ENCODE assay signal across 21 cellular contexts in genomic region chr15:73353734-73354133, GRCh38. TPM values are rescaled to one million over a fixed set of nuclear protein-coding genes. Genes with fewer than 3 reads are reported as not detected.
"Had no signal": no experiment of that assay in that cellular context is flagged by ENCODE, and none has a peak within 500 bp of the region (broad histone marks: within the 10 kb centered on the region; RNA-seq: fewer than 3 reads in every experiment).

No MANE protein-coding gene starts in this region.

- H3K9me3 ChIP-seq: esophagus squamous epithelium, gastroesophageal sphincter, neutrophil, spleen, stomach, thoracic aorta, transverse colon had no signal

- H3K4me1 ChIP-seq: esophagus squamous epithelium, gastroesophageal sphincter, spleen, stomach had no signal

- H3K4me3 ChIP-seq: esophagus squamous epithelium, gastroesophageal sphincter, spleen, stomach, thoracic aorta, transverse colon had no signal

- DNase-seq: dermis blood vessel endothelial cell; esophagus squamous epithelium; foreskin fibroblast; glutamatergic neuron; kidney glomerular epithelial cell; mammary epithelial cell; naive thymus-derived CD8-positive, alpha-beta T cell; spleen; stimulated activated CD4-positive, alpha-beta T cell treated with anti-CD3 and anti-CD28 coated beads, Interleukin-2, amount 100 ng/mL, for 24 hours; stimulated activated naive CD4-positive, alpha-beta T cell; stomach; substantia nigra; transverse colon had no signal

- H3K27ac ChIP-seq: esophagus squamous epithelium, gastroesophageal sphincter, neutrophil, spleen, stomach, thoracic aorta, transverse colon had no signal

- ATAC-seq: gastroesophageal sphincter; left lobe of liver; naive thymus-derived CD8-positive, alpha-beta T cell; sciatic nerve had no signal

- H3K36me3 ChIP-seq: esophagus squamous epithelium, gastroesophageal sphincter, neutrophil, spleen, stomach, thoracic aorta, transverse colon had no signal

RNA-seq across cellular contexts. Expression of gene HCN4, which starts 15.0 kb away (rescaled TPM):
- total RNA-seq: dermis blood vessel endothelial cell; esophagus squamous epithelium; left lobe of liver; mammary epithelial cell; mesenteric fat pad; naive thymus-derived CD8-positive, alpha-beta T cell; osteoblast; pulmonary artery endothelial cell; sciatic nerve; spleen; thoracic aorta had no signal
- polyA plus RNA-seq: mammary epithelial cell; naive thymus-derived CD8-positive, alpha-beta T cell; spleen had no signal
